8 cellular contexts compared by ENCODE assay signal in genomic region chr11:66568124-66568916, GRCh38. TPM values are rescaled to one million over a fixed set of nuclear protein-coding genes. Genes with fewer than 3 reads are reported as not detected.
A peak's percentile ranks its signal among the peaks of the same experiment; 100 is the strongest.
DNase-seq lines count a peak whose midpoint lies in the region; ATAC-seq and TF ChIP-seq lines count a peak whose summit lies in the region.

CTSF (minus strand) TSS chr11:66568606; CDS start chr11:66568486, 120 bp downstream.

- in situ Hi-C loops in GM13977 (cut with MboI; ENCODE audit: low pct_unique_long_range_greater_than_20kb, low sequenced_read_pairs, unreplicated experiment), result loop anchor here (25.0 kb wide), 1 partner anchor 269 kb away; the partner anchor contains the start of gene RCE1

- H3K9me3 Mint-ChIP-seq in activated B cell treated with CpG ODN at 0.5 μM for 24 hours (no peaks in the 10 kb centered on the region), immature natural killer cell (no peaks in the 10 kb centered on the region)

- H3K4me3 ChIP-seq in breast epithelium, result peak within 1 kb of the TSS; percentile 55 to 92 (median 68)

- H3K27me3 ChIP-seq in breast epithelium, result no peaks in the 10 kb centered on the region

- H3K4me3 Mint-ChIP-seq in activated B cell treated with CpG ODN at 0.5 μM for 24 hours (peak within 1 kb of the TSS; percentile 77), immature natural killer cell (peak within 1 kb of the TSS; percentile 76 to 85 (median 84))

- DNase-seq in GM13977 (ENCODE audit: low spot score) (peak; percentile 91), NCI-H187 treated with DMSO at 0.1 percent for 48 hours (lab: John Stamatoyannopoulos, UW) (peak; percentile 43), activated B cell treated with CpG ODN at 0.5 μM for 24 hours (peak; percentile 60), breast epithelium (ENCODE audit: low spot score in 2 of 2) (peak; percentile 68 to 88), immature natural killer cell (peak; percentile 64 to 75 (median 66))
- DNase-seq in stimulated activated CD4-positive, alpha-beta T cell treated with anti-CD3 and anti-CD28 coated beads, Interleukin-15, amount 100 ng/mL, for 24 hours, result peak; percentile 83

- intact Hi-C loops in activated B cell treated with CpG ODN at 0.5 μM for 24 hours (cut with micrococcal nuclease) (loop anchor here (1.0 kb wide), 1 partner anchor 22 kb away; the partner anchor contains the start of genes ACTN3 and ZDHHC24), breast epithelium (cut with DNase I; ENCODE audit: low total_unique reads) (no loop called here)

- POLR2A ChIA-PET in activated B cell treated with CpG ODN at 0.5 μM for 24 hours (lab: Charles Lee), result interaction anchor here (1.0 to 1.3 kb wide), 3 partner anchors 22 to 84 kb away, joined by 4 to 6 read pairs (median 5); partner anchors contain the start of genes ACTN3, RBM14 and ZDHHC24

- TF ChIP-seq POLR2A in breast epithelium (IDR thresholded peaks at IDR 0.05), result no peak

- H3K4me1 Mint-ChIP-seq in activated B cell treated with CpG ODN at 0.5 μM for 24 hours (peaks cover 13% of the 10 kb centered on the region), immature natural killer cell (peaks cover 5 to 15% of the 10 kb centered on the region in 2 donors)

- H3K27me3 Mint-ChIP-seq in activated B cell treated with CpG ODN at 0.5 μM for 24 hours (peaks cover 15% of the 10 kb centered on the region), immature natural killer cell (ENCODE audit: low read depth in 3 of 3) (no peaks in the 10 kb centered on the region)

- TF ChIP-seq CTCF in GM13977 (IDR thresholded peaks at IDR 0.05; ENCODE audit: extremely low read depth, insufficient read depth, missing control alignments) (no peak), activated B cell treated with CpG ODN at 0.5 μM for 24 hours (IDR thresholded peaks at IDR 0.05) (no peak), breast epithelium (IDR thresholded peaks at IDR 0.05) (no peak)

- no peaks in the 10 kb centered on the region for H3K4me1 ChIP-seq in breast epithelium

- CTCF ChIA-PET in activated B cell treated with CpG ODN at 0.5 μM for 24 hours (lab: Charles Lee), result interaction anchor here (1.5 to 2.3 kb wide), 2 partner anchors 13 to 110 kb away, joined by 4 to 7 read pairs; partner anchors contain the start of gene RBM4B

- ATAC-seq in activated B cell treated with CpG ODN at 0.5 μM for 24 hours (ENCODE audit: low read depth) (peak; percentile 93), HG03571 (IDR thresholded peaks at IDR 0.05; ENCODE audit: unreplicated experiment) (no peak), GM19467 (IDR thresholded peaks at IDR 0.05; ENCODE audit: unreplicated experiment) (no peak)

- H3K27ac Mint-ChIP-seq in activated B cell treated with CpG ODN at 0.5 μM for 24 hours (no peak within 1 kb of the TSS), immature natural killer cell (peak within 1 kb of the TSS in 4 of 6 donors; percentile 49 to 92 (median 80))

- H3K36me3 ChIP-seq in breast epithelium, result no peaks in the 10 kb centered on the region

- H3K27ac ChIP-seq in breast epithelium, result peak within 1 kb of the TSS; percentile 57

- no peaks in the 10 kb centered on the region for H3K9me3 ChIP-seq in breast epithelium

- H3K36me3 Mint-ChIP-seq in activated B cell treated with CpG ODN at 0.5 μM for 24 hours (ENCODE audit: low read depth), result no peaks in the 10 kb centered on the region
- H3K36me3 Mint-ChIP-seq in immature natural killer cell, result no peaks in the 10 kb centered on the region

RNA-seq across cellular contexts. Expression of gene CTSF, which starts in this region (rescaled TPM):
- total RNA-seq in activated B cell treated with CpG ODN at 0.5 μM for 24 hours, result 2.0 and 3.6 TPM in 2 replicates
- 100 to 1,000 TPM in 2 of 3 donors, 10 to 100 TPM in 1; 98.6 to 149 (median 116) TPM for total RNA-seq in breast epithelium
- polyA plus RNA-seq in immature natural killer cell, result 10 to 100 TPM; 24.2 to 56.7 (median 48.8) TPM

Comparison
In these comparisons a context has a peak if more than half of its experiments do, and no peak if none do; other contexts are left out.
1. RNA of gene CTSF (total RNA-seq): 98.6 to 149 TPM in breast epithelium; 2.0 to 3.6 TPM in activated B cell treated with CpG ODN at 0.5 μM for 24 hours; every median in the first group is over 10 times any median in the second.
2. Peak in every context shown above with its lines, with median percentiles within 50 percentile points of each other: DNase-seq.